8 cellular contexts compared by ENCODE assay signal in genomic region chr10:76547352-76547972, GRCh38.
A peak's percentile ranks its signal among the peaks of the same experiment; 100 is the strongest.
DNase-seq lines count a peak whose midpoint lies in the region; ATAC-seq lines count a peak whose summit lies in the region.

No MANE protein-coding gene starts in this region.

- POLR2A ChIA-PET in activated naive CD8-positive, alpha-beta T cell treated with anti-CD3 and anti-CD28 coated beads, Interleukin-2, amount 10 ng/mL, durations not matched to agents 7 days and 5 days (lab: Charles Lee) = no interaction called here

- DNase-seq in DMS 273 treated with DMSO at 0.1 percent for 48 hours (lab: John Stamatoyannopoulos, UW) (peak; percentile 11), M059J (ENCODE audit: low read depth) (peak; percentile 76), RKO (ENCODE audit: low spot score) (peak; percentile 81), cardiac septum (ENCODE audit: low spot score) (peak; percentile 77), pulmonary artery endothelial cell (ENCODE audit: low read depth, low spot score) (peak; percentile 24)
- peak; percentile 32 for DNase-seq in activated naive CD8-positive, alpha-beta T cell treated with anti-CD3 and anti-CD28 coated beads, Interleukin-2, amount 10 ng/mL, durations not matched to agents 7 days and 5 days

- H3K4me3 Mint-ChIP-seq in activated naive CD8-positive, alpha-beta T cell treated with anti-CD3 and anti-CD28 coated beads, Interleukin-2, amount 10 ng/mL, durations not matched to agents 7 days and 5 days = no peak overlapping the region

- no peaks in the 10 kb centered on the region for H3K4me1 Mint-ChIP-seq in activated naive CD8-positive, alpha-beta T cell treated with anti-CD3 and anti-CD28 coated beads, Interleukin-2, amount 10 ng/mL, durations not matched to agents 7 days and 5 days

- intact Hi-C loops in cardiac septum (cut with DNase I) = loop anchor here (5.0 to 10.0 kb wide), 3 partner anchors 245 to 1145 kb away; partner anchors contain the start of gene ZNF503

- no peaks in the 10 kb centered on the region for H3K9me3 Mint-ChIP-seq in activated naive CD8-positive, alpha-beta T cell treated with anti-CD3 and anti-CD28 coated beads, Interleukin-2, amount 10 ng/mL, durations not matched to agents 7 days and 5 days

- no peaks in the 10 kb centered on the region for H3K36me3 Mint-ChIP-seq in activated naive CD8-positive, alpha-beta T cell treated with anti-CD3 and anti-CD28 coated beads, Interleukin-2, amount 10 ng/mL, durations not matched to agents 7 days and 5 days

- peaks cover 2% of the 10 kb centered on the region for H3K27me3 Mint-ChIP-seq in activated naive CD8-positive, alpha-beta T cell treated with anti-CD3 and anti-CD28 coated beads, Interleukin-2, amount 10 ng/mL, durations not matched to agents 7 days and 5 days

- H3K27ac Mint-ChIP-seq in activated naive CD8-positive, alpha-beta T cell treated with anti-CD3 and anti-CD28 coated beads, Interleukin-2, amount 10 ng/mL, durations not matched to agents 7 days and 5 days = no peak overlapping the region

- ATAC-seq in GM21576 (IDR thresholded peaks at IDR 0.05; ENCODE audit: unreplicated experiment) = peak; percentile 72
- ATAC-seq in activated naive CD8-positive, alpha-beta T cell treated with anti-CD3 and anti-CD28 coated beads, Interleukin-2, amount 10 ng/mL, durations not matched to agents 7 days and 5 days (ENCODE audit: low read depth) = no peak
- no peak for ATAC-seq in GM21381 (IDR thresholded peaks at IDR 0.05; ENCODE audit: unreplicated experiment)

Comparison
In these comparisons a context has a peak if more than half of its experiments do, and no peak if none do; other contexts are left out.
1. DNase-seq: peak in every context shown above with its lines; median percentile 81 in RKO; 77 in cardiac septum; 76 in M059J; 32 in activated naive CD8-positive, alpha-beta T cell treated with anti-CD3 and anti-CD28 coated beads, Interleukin-2, amount 10 ng/mL, durations not matched to agents 7 days and 5 days; 24 in pulmonary artery endothelial cell; 11 in DMS 273 treated with DMSO at 0.1 percent for 48 hours.